ENCODE assay signal across 22 cellular contexts in genomic region chr13:53901593-53901992, GRCh38.
DNase-seq lines count a peak whose midpoint lies in the region; ATAC-seq and TF ChIP-seq lines count a peak whose summit lies in the region.
"Had no signal": no experiment of that assay in that cellular context is flagged by ENCODE, and none has a peak within 500 bp of the region (broad histone marks: within the 10 kb centered on the region; RNA-seq: fewer than 3 reads in every experiment).

No MANE protein-coding gene starts in this region.

- H3K9me3 ChIP-seq in MM.1S (replicated peaks; ENCODE audit: insufficient read depth, low read length), result no peaks in the 10 kb centered on the region
- H3K9me3 ChIP-seq: A549, Peyer's patch, SJCRH30 had no signal

- no peaks in the 10 kb centered on the region for H3F3A ChIP-seq in MM.1S (ENCODE audit: insufficient read depth, low read length)

- no peak for TF ChIP-seq CTCF in MM.1S (IDR thresholded peaks at IDR 0.05; ENCODE audit: low read length)

- H3K27me3 ChIP-seq in MM.1S (replicated peaks; ENCODE audit: insufficient read depth, low read length), result no peaks in the 10 kb centered on the region
- H3K27me3 ChIP-seq: Peyer's patch, SJCRH30 had no signal

- no peaks in the 10 kb centered on the region for H3K36me3 ChIP-seq in MM.1S (replicated peaks; ENCODE audit: insufficient read depth, low read length)
- H3K36me3 ChIP-seq: Peyer's patch, SJCRH30 had no signal

- ATAC-seq in GM18858 (IDR thresholded peaks at IDR 0.05; ENCODE audit: unreplicated experiment) (peak; percentile 73), GM21526 (IDR thresholded peaks at IDR 0.05; ENCODE audit: low FRiP score, unreplicated experiment) (peak; percentile 68), HG02885 (IDR thresholded peaks at IDR 0.05; ENCODE audit: poor library complexity, unreplicated experiment) (peak; percentile 75), esophagus mucosa (no peak)
- ATAC-seq: A549, T-cell had no signal

- H3K9ac ChIP-seq in MM.1S (ENCODE audit: low read length), result no peak overlapping the region
- H3K9ac ChIP-seq: KMS-11 had no signal

- H3K4me3 ChIP-seq in MM.1S (ENCODE audit: low read length), result no peak overlapping the region
- H3K4me3 ChIP-seq: A549, Peyer's patch, SJCRH30 had no signal

- H3K9me2 ChIP-seq in MM.1S (replicated peaks; ENCODE audit: insufficient read depth, low read length), result no peaks in the 10 kb centered on the region

- H2AFZ ChIP-seq in MM.1S (ENCODE audit: low read length), result no peak overlapping the region

- no peaks in the 10 kb centered on the region for H4K20me1 ChIP-seq in MM.1S (ENCODE audit: insufficient read depth, low read length)

- H3K4me2 ChIP-seq in MM.1S (ENCODE audit: low read depth, low read length), result peak overlapping the region; percentile 11; the same call in 1 of the 2 replicates
- H3K4me2 ChIP-seq: A549, KMS-11 had no signal

- H3K4me1 ChIP-seq in MM.1S (ENCODE audit: low read length), result peaks cover 9% of the 10 kb centered on the region; the same call in 1 of the 2 replicates
- H3K4me1 ChIP-seq: A549, Peyer's patch, SJCRH30 had no signal

- H3K79me2 ChIP-seq in MM.1S (ENCODE audit: low read length), result no peaks in the 10 kb centered on the region

- DNase-seq in MM.1S (peak; percentile 21), SHP77 (lab: John Stamatoyannopoulos, UW) (no peak), head of caudate nucleus (no peak), NCI-H748 (lab: John Stamatoyannopoulos, UW; ENCODE audit: unreplicated experiment) (no peak)
- DNase-seq: DMS 273 treated with DMSO at 0.1 percent for 48 hours, DMS79 treated with DMSO at 0.1 percent for 48 hours, IMR-90, NCI-H1105, NCI-H146, NCI-H2029, NCI-H226, NCI-H510A treated with DMSO at 0.1 percent for 48 hours, NCI-H774, Peyer's patch, SJCRH30, T-cell had no signal

- H3K27ac ChIP-seq in MM.1S (ENCODE audit: low read length), result no peak overlapping the region
- H3K27ac ChIP-seq: A549, KMS-11, Peyer's patch, SJCRH30 had no signal

- intact Hi-C loops in head of caudate nucleus (cut with DNase I), result no loop called here
